ENCODE assay signal across 21 cellular contexts in the genomic region with DNA sequence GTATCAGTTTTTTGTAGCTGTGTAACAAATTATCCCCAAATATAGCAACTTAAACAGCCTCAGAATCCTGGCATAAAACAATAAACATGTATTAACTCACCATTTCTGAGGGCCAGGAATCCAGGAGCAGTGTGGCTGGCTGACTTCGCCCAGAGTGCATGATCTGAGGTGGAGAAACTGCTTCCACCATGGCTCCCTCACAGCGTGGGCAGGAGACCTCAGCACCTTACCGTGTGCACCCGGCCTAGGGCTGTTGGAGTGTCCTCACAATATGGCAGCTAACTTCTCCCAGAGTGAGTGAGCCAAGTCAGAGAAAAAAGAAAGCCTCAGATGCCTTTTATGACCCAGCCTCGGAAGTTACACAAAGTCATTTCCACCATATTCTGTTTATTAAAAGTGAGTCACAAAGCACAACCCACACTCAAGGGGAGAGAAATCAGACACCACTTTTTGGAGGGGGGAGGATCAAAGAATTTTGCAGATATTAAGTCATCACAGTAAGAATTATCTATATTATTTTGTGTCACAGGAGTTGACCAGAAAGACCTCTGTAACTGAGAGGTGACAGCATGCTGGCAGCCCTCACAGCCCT. TPM values are rescaled to one million over a fixed set of nuclear protein-coding genes. Genes with fewer than 3 reads are reported as not detected.
DNase-seq lines count a peak whose midpoint lies in the region; ATAC-seq, FAIRE-seq and TF ChIP-seq lines count a peak whose summit lies in the region.
"Had no signal": no experiment of that assay in that cellular context is flagged by ENCODE, and none has a peak within 500 bp of the region (broad histone marks: within the 10 kb centered on the region; RNA-seq: fewer than 3 reads in every experiment).

No MANE protein-coding gene starts in this region.

- H3K9ac ChIP-seq in HepG2 (ENCODE audit: insufficient read depth, low read depth, low read length): no peak overlapping the region

- peak overlapping the region; percentile 45 for H3K27ac ChIP-seq in cardiac muscle cell
- no peak overlapping the region for H3K27ac ChIP-seq in HepG2 (ENCODE audit: extremely low read length, insufficient read depth, low read length)
- H3K27ac ChIP-seq in vagina: peak overlapping the region; percentile 88
- H3K27ac ChIP-seq: prostate gland, RWPE1, SK-N-MC had no signal

- H3K79me2 ChIP-seq in HepG2 (ENCODE audit: insufficient read depth, low read length): no peaks in the 10 kb centered on the region

- no peak overlapping the region for H3K4me3 ChIP-seq in cardiac muscle cell
- no peak overlapping the region for H3K4me3 ChIP-seq in HepG2 (replicated peaks in 1 of 3; ENCODE audit: insufficient read depth in 1 of 3, low read depth in 2 of 3, low read length in 3 of 3)
- H3K4me3 ChIP-seq in vagina: no peak overlapping the region
- H3K4me3 ChIP-seq: MG63, prostate gland, SK-N-MC had no signal

- H3K4me1 ChIP-seq in cardiac muscle cell (ENCODE audit: low read depth) (no peaks in the 10 kb centered on the region), HepG2 (ENCODE audit: insufficient read depth, low read length) (no peaks in the 10 kb centered on the region), vagina (peaks cover 25% of the 10 kb centered on the region)
- H3K4me1 ChIP-seq: prostate gland had no signal

- no peak for DNase-seq in cardiac muscle cell (ENCODE audit: low read depth in 1 of 2, low spot score in 1 of 2)
- no peak for DNase-seq in left cardiac atrium
- peak; percentile 38 for DNase-seq in M059J (ENCODE audit: low read depth)
- DNase-seq in HepG2 (ENCODE audit: low spot score): peak; percentile 12
- DNase-seq in vagina (ENCODE audit: extremely low spot score in 2 of 2): no peak
- DNase-seq in stimulated activated CD8-positive, alpha-beta memory T cell treated with anti-CD3 and anti-CD28 coated beads, Interleukin-4, amount 100 ng/mL, for 48 hours: no peak
- DNase-seq in HuH-7 (ENCODE audit: low spot score): no peak
- DNase-seq: activated CD4-positive, alpha-beta T cell treated with anti-CD3 and anti-CD28 coated beads for 48 hours; activated gamma-delta T cell; amygdala; dermis blood vessel endothelial cell; left colon; MG63; NCI-H2029 treated with DMSO at 0.1 percent for 48 hours; NCI-H226; NCI-H774 had no signal

- TF ChIP-seq POLR2A in HepG2 (IDR thresholded peaks at IDR 0.05; ENCODE audit: insufficient read depth in 1 of 2, low read depth in 2 of 2, low read length in 2 of 2): no peak
- no peak for TF ChIP-seq POLR2A in vagina (IDR thresholded peaks at IDR 0.05)

- ATAC-seq in left cardiac atrium (no peak), HepG2 (no peak)
- ATAC-seq: left colon had no signal

- in situ Hi-C loops in HepG2 (cut with HindIII; ENCODE audit: extremely low pct_ligation_motif_present, low pct_unique_long_range_greater_than_20kb): no loop called here

- H3K36me3 ChIP-seq in cardiac muscle cell (peaks cover 38% of the 10 kb centered on the region), HepG2 (replicated peaks in 1 of 2; ENCODE audit: control insufficient read depth in 1 of 2, insufficient read depth in 2 of 2, low read length in 2 of 2) (no peaks in the 10 kb centered on the region), vagina (peaks cover 0 to 8% of the 10 kb centered on the region in 2 donors)
- H3K36me3 ChIP-seq: MG63, prostate gland had no signal

- TF ChIP-seq RAD21 in HepG2 (CRISPR knock-in tag; IDR thresholded peaks at IDR 0.05): no peak

- TF ChIP-seq EP300 in HepG2 (IDR thresholded peaks at IDR 0.05; ENCODE audit: low read depth in 2 of 2, low read length in 2 of 2): no peak
- TF ChIP-seq EP300 in HepG2 (CRISPR knock-in tag; IDR thresholded peaks at IDR 0.05; ENCODE audit: borderline replicate concordance): no peak

- H3K4me2 ChIP-seq in HepG2 (ENCODE audit: low read depth, low read length): no peak overlapping the region

- no peak overlapping the region for H2AFZ ChIP-seq in HepG2 (ENCODE audit: low read length)

- H4K20me1 ChIP-seq in HepG2 (ENCODE audit: insufficient read depth, low read length): no peaks in the 10 kb centered on the region

- intact Hi-C loops in left cardiac atrium (cut with DNase I): loop anchor here in 1 of 2 donors (2.0 kb wide), 1 partner anchor 21 kb away; no protein-coding TSS in a partner anchor
- intact Hi-C loops in HepG2 (cut with micrococcal nuclease; ENCODE audit: unreplicated experiment): no loop called here
- intact Hi-C loops in vagina (cut with DNase I): no loop called here

- POLR2A ChIA-PET in HepG2 (lab: Yijun Ruan, JAX): no interaction called here

- TF ChIP-seq CTCF in cardiac muscle cell (IDR thresholded peaks at IDR 0.05; ENCODE audit: low read depth, low read length) (no peak), HepG2 (CRISPR knock-in tag; IDR thresholded peaks at IDR 0.05) (no peak), vagina (IDR thresholded peaks at IDR 0.05) (no peak)

- H3K27me3 ChIP-seq in cardiac muscle cell (no peaks in the 10 kb centered on the region), HepG2 (ENCODE audit: control insufficient read depth in 1 of 2, insufficient read depth in 2 of 2, low read length in 2 of 2) (peaks cover 0 to 10% of the 10 kb centered on the region in 2 experiments; a peak in 1 of 5 replicates), vagina (no peaks in the 10 kb centered on the region)
- H3K27me3 ChIP-seq: MG63 had no signal

- WGBS in HepG2 (ENCODE audit: low lambda C conversion rate): 14% methylated on average over 5 of the region's 5 CpGs

- BruUV-seq in HepG2 (replicated peaks; lab: Mats Ljungman, UMichigan): no TSS peak

- no peak for FAIRE-seq in HepG2 (lab: Jason Lieb, UNC)
- FAIRE-seq: bronchial epithelial cell, D721Med had no signal

- H3K9me3 ChIP-seq in cardiac muscle cell (ENCODE audit: low read depth): no peaks in the 10 kb centered on the region
- H3K9me3 ChIP-seq in HepG2 (ENCODE audit: low read length): no peaks in the 10 kb centered on the region
- H3K9me3 ChIP-seq in vagina: no peaks in the 10 kb centered on the region
- H3K9me3 ChIP-seq: MG63, prostate gland had no signal

- CTCF ChIA-PET in HepG2 (lab: Yijun Ruan, JAX; ENCODE audit: low intra/inter-chr PET ratio, low total read pairs): no interaction called here

TF ChIP-seq in HepG2, 621 proteins besides CTCF, POLR2A, EP300 and RAD21 (continues in another document):
- no peak for TF ChIP-seq ZIK1 (CRISPR knock-in tag; IDR thresholded peaks at IDR 0.05; ENCODE audit: borderline replicate concordance, low read depth)
- TF ChIP-seq HDAC2 (CRISPR knock-in tag; IDR thresholded peaks at IDR 0.05): no peak
- TF ChIP-seq NCOA1 (CRISPR knock-in tag; IDR thresholded peaks at IDR 0.05): no peak
- no peak for TF ChIP-seq SOX6 (IDR thresholded peaks at IDR 0.05)
- no peak for TF ChIP-seq SOX6 (CRISPR knock-in tag; IDR thresholded peaks at IDR 0.05)
- no peak for TF ChIP-seq DZIP1 (CRISPR knock-in tag; IDR thresholded peaks at IDR 0.05)

RNA-seq across cellular contexts. Expression of gene TSTD2, which starts 59.6 kb away (rescaled TPM):
- 22.6 and 25.9 TPM in 2 replicates for total RNA-seq in cardiac muscle cell
- 14.6 and 17.2 TPM in 2 replicates for polyA plus RNA-seq in cardiac muscle cell
- total RNA-seq in left cardiac atrium: 10 to 100 TPM; 15.5 to 18.6 TPM
- 10.7 and 16.3 TPM in 2 replicates for total RNA-seq in M059J (2014; rRNA removed; shearing (Covaris generic))
- 16.0 and 17.0 TPM in 2 replicates for total RNA-seq in HepG2 (2016; rRNA removed; fragmentation: Illumina TruSeq; extraction: Trizol)
- total RNA-seq in HepG2 (2016; cell fraction: cytosol; rRNA removed; fragmentation: Illumina TruSeq; extraction: Trizol; ENCODE audit: low read depth): 2.0 and 2.6 TPM in 2 replicates
- 15.0 and 16.1 TPM in 2 replicates for total RNA-seq in HepG2 (2016; cell fraction: insoluble cytoplasmic fraction; rRNA removed; fragmentation: Illumina TruSeq; extraction: Trizol)
- total RNA-seq in HepG2 (2016; cell fraction: membrane; rRNA removed; fragmentation: Illumina TruSeq; extraction: Trizol): 6.6 and 7.8 TPM in 2 replicates
- 23.1 and 25.4 TPM in 2 replicates for total RNA-seq in HepG2 (2016; cell fraction: nucleus; rRNA removed; fragmentation: Illumina TruSeq; extraction: Trizol)
- polyA plus RNA-seq in HepG2 (2011; rRNA removed): 23.1 and 26.5 TPM in 2 replicates
- 11.0 and 13.8 TPM in 2 replicates for polyA plus RNA-seq in HepG2 (2011; cell fraction: cytosol; rRNA removed)
- polyA plus RNA-seq in HepG2 (2011; cell fraction: nucleus; rRNA removed): 39.2 and 49.7 TPM in 2 replicates
- 16.2 and 19.0 TPM in 2 replicates for polyA plus RNA-seq in HepG2 (2012)
- 1.2 TPM in 2 replicates for polyA plus RNA-seq in HepG2 (2016; cell fraction: cytosol; fragmentation: Illumina TruSeq; extraction: Trizol; ENCODE audit: low read depth)
- polyA plus RNA-seq in HepG2 (2016; cell fraction: insoluble cytoplasmic fraction; fragmentation: Illumina TruSeq; extraction: Trizol; ENCODE audit: low read depth): 13.7 and 13.9 TPM in 2 replicates
- polyA plus RNA-seq in HepG2 (2016; cell fraction: membrane; fragmentation: Illumina TruSeq; extraction: Trizol; ENCODE audit: low read depth): 3.1 and 3.8 TPM in 2 replicates
- polyA plus RNA-seq in HepG2 (2016; cell fraction: nucleus; fragmentation: Illumina TruSeq; extraction: Trizol; ENCODE audit: insufficient read depth, low read depth): 36.4 and 38.7 TPM in 2 replicates
- 24.8 and 29.2 TPM in 2 replicates for polyA minus RNA-seq in HepG2 (2011; rRNA and poly(A)+ RNA removed; ENCODE audit: low replicate concordance)
- 16.7 and 21.4 TPM in 2 replicates for polyA minus RNA-seq in HepG2 (2011; cell fraction: cytosol; rRNA and poly(A)+ RNA removed)
- 49.7 and 59.2 TPM in 2 replicates for polyA minus RNA-seq in HepG2 (2011; cell fraction: nucleus; rRNA and poly(A)+ RNA removed)
- total RNA-seq in vagina: 18.2 TPM

Comparison
In these comparisons a context has a peak if more than half of its experiments do, and no peak if none do; other contexts are left out.
1. DNase-seq: peak in M059J (single experiment) and HepG2 (single experiment); none in cardiac muscle cell (0 of 2), left cardiac atrium (single experiment), vagina (0 of 2), stimulated activated CD8-positive, alpha-beta memory T cell treated with anti-CD3 and anti-CD28 coated beads, Interleukin-4, amount 100 ng/mL, for 48 hours (single experiment) and HuH-7 (single experiment).